ENCODE assay signal across 9 cellular contexts in the genomic region with DNA sequence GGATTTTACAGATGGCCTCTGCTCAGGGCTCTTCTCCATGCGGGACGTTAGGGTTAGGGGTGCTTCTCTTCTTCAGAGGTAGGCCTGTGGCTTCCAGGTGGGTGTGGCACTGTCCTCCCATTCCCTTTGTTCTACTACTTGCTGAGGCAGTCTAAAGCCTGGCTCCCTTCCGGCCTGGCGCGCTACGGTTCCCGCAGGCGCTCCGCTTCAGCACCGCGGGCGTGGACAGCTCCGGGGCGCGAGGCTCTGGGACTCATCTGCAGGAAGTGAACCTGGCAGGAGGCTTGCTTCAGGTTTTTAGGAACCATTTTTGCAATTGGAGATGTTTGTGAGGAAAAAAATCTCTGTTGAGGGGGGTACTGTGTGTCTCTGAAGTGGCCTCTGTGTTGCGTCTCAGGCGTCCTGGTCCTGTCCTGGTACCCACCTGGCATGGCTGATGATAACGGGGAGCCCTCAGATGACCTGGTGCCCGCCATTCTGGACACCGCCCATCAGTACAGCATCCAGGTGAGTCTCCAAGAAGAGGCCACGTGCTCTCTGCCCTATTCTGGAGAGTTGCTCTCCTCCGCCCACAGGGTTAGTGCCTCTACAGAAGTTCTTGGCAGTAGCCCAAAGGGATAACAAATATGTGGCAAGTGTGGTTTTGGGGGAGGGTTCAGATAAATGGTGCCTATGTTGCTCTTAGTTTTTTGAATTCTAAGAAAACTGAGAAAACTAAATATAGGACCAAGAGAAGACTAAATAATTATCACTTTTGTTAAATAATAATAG. TPM values are rescaled to one million over a fixed set of nuclear protein-coding genes. Genes with fewer than 3 reads are reported as not detected.
DNase-seq lines count a peak whose midpoint lies in the region; ATAC-seq, FAIRE-seq and TF ChIP-seq lines count a peak whose summit lies in the region.
"Had no signal": no experiment of that assay in that cellular context is flagged by ENCODE, and none has a peak within 500 bp of the region (broad histone marks: within the 10 kb centered on the region; RNA-seq: fewer than 3 reads in every experiment).

No MANE protein-coding gene starts in this region.

- peak overlapping the region; percentile 90 for H3K4me2 ChIP-seq in SU-DHL-6 (ENCODE audit: low read depth, low read length, poor library complexity, severe bottlenecking)

- H3K9ac ChIP-seq in SU-DHL-6 (ENCODE audit: low read length): peak overlapping the region; percentile 86
- H3K9ac ChIP-seq in liver (ENCODE audit: low read depth in 1 of 2, low read length in 2 of 2): no peak overlapping the region

- ATAC-seq in thoracic aorta (ENCODE audit: insufficient number of reproducible peaks, low FRiP score, low read depth) (no peak), GM21825 (IDR thresholded peaks at IDR 0.05; ENCODE audit: unreplicated experiment) (no peak)

- 32% methylated on average over 22 of the region's 22 CpGs for WGBS in liver

- H2AFZ ChIP-seq in SU-DHL-6 (ENCODE audit: low read depth, low read length, severe bottlenecking): no peak overlapping the region

- peaks cover 6% of the 10 kb centered on the region for H3K79me2 ChIP-seq in SU-DHL-6 (ENCODE audit: insufficient read depth, low read length)

- H3K4me3 ChIP-seq in SU-DHL-6 (ENCODE audit: insufficient read depth, low read length, poor library complexity, severe bottlenecking) (peak overlapping the region; percentile 76), bronchial epithelial cell (ENCODE audit: low read depth, low read length) (no peak overlapping the region), liver (ENCODE audit: low read depth in 1 of 3, low read length in 3 of 3) (peak overlapping the region in 1 of 3 donors; percentile 5), thoracic aorta (peak overlapping the region; percentile 78)

- peaks cover 7 to 21% (median 9%) of the 10 kb centered on the region in 4 donors for H3K4me1 ChIP-seq in liver (ENCODE audit: control insufficient read depth in 4 of 4, insufficient read depth in 4 of 4, low read length in 3 of 4)
- peaks cover 8 to 16% of the 10 kb centered on the region in 2 donors for H3K4me1 ChIP-seq in thoracic aorta (ENCODE audit: control insufficient read depth in 1 of 2, low read depth in 2 of 2)

- DNase-seq in activated T-cell treated with anti-CD3 and anti-CD28 coated beads for 1 hour (ENCODE audit: low read depth) (peak; percentile 21), activated T-cell treated with anti-CD3 and anti-CD28 coated beads for 4 hours (no peak), bronchial epithelial cell (ENCODE audit: low read depth) (peak; percentile 39), thoracic aorta (ENCODE audit: low spot score) (no peak), KG1 (lab: John Stamatoyannopoulos, UW) (no peak)

- no peaks in the 10 kb centered on the region for H3K36me3 ChIP-seq in SU-DHL-6 (ENCODE audit: low read length)
- H3K36me3 ChIP-seq in bronchial epithelial cell (ENCODE audit: control insufficient read depth, insufficient read depth, low read length): no peaks in the 10 kb centered on the region
- peaks cover 0 to 16% (median 7%) of the 10 kb centered on the region in 4 donors for H3K36me3 ChIP-seq in liver (ENCODE audit: control insufficient read depth in 4 of 4, insufficient read depth in 3 of 4, low read depth in 1 of 4, low read length in 3 of 4)
- peaks cover 2% of the 10 kb centered on the region for H3K36me3 ChIP-seq in thoracic aorta

- TF ChIP-seq CTCF in SU-DHL-6 (IDR thresholded peaks at IDR 0.05; ENCODE audit: insufficient read depth, low read length, poor library complexity, severe bottlenecking) (no peak), bronchial epithelial cell (IDR thresholded peaks at IDR 0.05; ENCODE audit: insufficient read depth, low read length, severe bottlenecking) (no peak), liver (IDR thresholded peaks at IDR 0.05; ENCODE audit: low read depth, low read length, missing input control) (no peak), thoracic aorta (IDR thresholded peaks at IDR 0.05) (no peak)

- peaks cover 1% of the 10 kb centered on the region; the same call in 1 of the 2 replicates for H3F3A ChIP-seq in SU-DHL-6 (ENCODE audit: insufficient read depth)

- FAIRE-seq in bronchial epithelial cell (lab: Jason Lieb, UNC): no peak
- FAIRE-seq: G401.6 had no signal

- no peaks in the 10 kb centered on the region for H3K9me2 ChIP-seq in SU-DHL-6 (replicated peaks; ENCODE audit: insufficient read depth, low read length)

- H3K9me3 ChIP-seq in SU-DHL-6 (ENCODE audit: insufficient read depth, low read length) (no peaks in the 10 kb centered on the region), liver (ENCODE audit: control insufficient read depth in 4 of 4, low read length in 3 of 4) (no peaks in the 10 kb centered on the region), thoracic aorta (no peaks in the 10 kb centered on the region)

- no peaks in the 10 kb centered on the region for H3K27me3 ChIP-seq in SU-DHL-6 (ENCODE audit: low read length)
- H3K27me3 ChIP-seq in bronchial epithelial cell (ENCODE audit: control insufficient read depth, insufficient read depth, low read length): peaks cover under 1% of the 10 kb centered on the region
- no peaks in the 10 kb centered on the region for H3K27me3 ChIP-seq in liver (ENCODE audit: control insufficient read depth in 4 of 4, insufficient read depth in 4 of 4, low read length in 3 of 4)
- H3K27me3 ChIP-seq in thoracic aorta (replicated peaks; ENCODE audit: insufficient read depth): no peaks in the 10 kb centered on the region

- H3K27ac ChIP-seq in SU-DHL-6 (ENCODE audit: low read depth, low read length): no peak overlapping the region
- no peak overlapping the region for H3K27ac ChIP-seq in liver (ENCODE audit: low read depth in 1 of 2, low read length in 2 of 2)
- no peak overlapping the region for H3K27ac ChIP-seq in thoracic aorta

- no peaks in the 10 kb centered on the region for H4K20me1 ChIP-seq in SU-DHL-6 (ENCODE audit: low read depth, low read length)

- TF ChIP-seq RAD21 in liver (IDR thresholded peaks at IDR 0.05): no peak

TF ChIP-seq in liver, 16 proteins besides CTCF, POLR2A, EP300 and RAD21:
- no peak for TF ChIP-seq NR2F2 (IDR thresholded peaks at IDR 0.05)
- peak in 1 of 2 donors; percentile 33 for TF ChIP-seq GABPA (IDR thresholded peaks at IDR 0.05 in 1 of 2, conservative IDR thresholded peaks at IDR 0.05 in 1 of 2)
- TF ChIP-seq, protein P1, sequence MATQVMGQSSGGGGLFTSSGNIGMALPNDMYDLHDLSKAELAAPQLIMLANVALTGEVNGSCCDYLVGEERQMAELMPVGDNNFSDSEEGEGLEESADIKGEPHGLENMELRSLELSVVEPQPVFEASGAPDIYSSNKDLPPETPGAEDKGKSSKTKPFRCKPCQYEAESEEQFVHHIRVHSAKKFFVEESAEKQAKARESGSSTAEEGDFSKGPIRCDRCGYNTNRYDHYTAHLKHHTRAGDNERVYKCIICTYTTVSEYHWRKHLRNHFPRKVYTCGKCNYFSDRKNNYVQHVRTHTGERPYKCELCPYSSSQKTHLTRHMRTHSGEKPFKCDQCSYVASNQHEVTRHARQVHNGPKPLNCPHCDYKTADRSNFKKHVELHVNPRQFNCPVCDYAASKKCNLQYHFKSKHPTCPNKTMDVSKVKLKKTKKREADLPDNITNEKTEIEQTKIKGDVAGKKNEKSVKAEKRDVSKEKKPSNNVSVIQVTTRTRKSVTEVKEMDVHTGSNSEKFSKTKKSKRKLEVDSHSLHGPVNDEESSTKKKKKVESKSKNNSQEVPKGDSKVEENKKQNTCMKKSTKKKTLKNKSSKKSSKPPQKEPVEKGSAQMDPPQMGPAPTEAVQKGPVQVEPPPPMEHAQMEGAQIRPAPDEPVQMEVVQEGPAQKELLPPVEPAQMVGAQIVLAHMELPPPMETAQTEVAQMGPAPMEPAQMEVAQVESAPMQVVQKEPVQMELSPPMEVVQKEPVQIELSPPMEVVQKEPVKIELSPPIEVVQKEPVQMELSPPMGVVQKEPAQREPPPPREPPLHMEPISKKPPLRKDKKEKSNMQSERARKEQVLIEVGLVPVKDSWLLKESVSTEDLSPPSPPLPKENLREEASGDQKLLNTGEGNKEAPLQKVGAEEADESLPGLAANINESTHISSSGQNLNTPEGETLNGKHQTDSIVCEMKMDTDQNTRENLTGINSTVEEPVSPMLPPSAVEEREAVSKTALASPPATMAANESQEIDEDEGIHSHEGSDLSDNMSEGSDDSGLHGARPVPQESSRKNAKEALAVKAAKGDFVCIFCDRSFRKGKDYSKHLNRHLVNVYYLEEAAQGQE (IDR thresholded peaks at IDR 0.05): peak; percentile 100

RNA-seq across cellular contexts. Expression of a gene that starts 1.9 kb away (rescaled TPM):
- 0.26 TPM in 2 replicates for total RNA-seq in bronchial epithelial cell
- 1 to 10 TPM; 1.0 to 1.8 TPM for total RNA-seq in liver
- polyA plus RNA-seq in liver: 1 to 10 TPM in 1 of 2 donors, under 1 TPM in 1; 0.96 to 6.2 TPM
- 1 to 10 TPM; 1.8 TPM for total RNA-seq in thoracic aorta

RNA-seq across cellular contexts. Expression of a gene that starts 12.1 kb away (rescaled TPM):
- 18.8 and 26.1 TPM in 2 replicates for total RNA-seq in bronchial epithelial cell
- 10 to 100 TPM in 1 of 2 donors, 1 to 10 TPM in 1; 4.5 to 12.5 TPM for total RNA-seq in liver
- 10 to 100 TPM; 24.0 to 45.1 TPM for polyA plus RNA-seq in liver
- 10 to 100 TPM; 33.9 to 96.0 TPM for total RNA-seq in thoracic aorta

RNA-seq across cellular contexts. Expression of a gene that starts 12.5 kb away (rescaled TPM):
- total RNA-seq in bronchial epithelial cell: 25.6 and 47.9 TPM in 2 replicates
- total RNA-seq in liver: 1 to 10 TPM; 9.3 to 9.4 TPM
- polyA plus RNA-seq in liver: 1 to 10 TPM; 4.4 to 9.8 TPM
- total RNA-seq in thoracic aorta: 1 to 10 TPM; 8.7 to 9.7 TPM

RNA-seq across cellular contexts. Expression of a gene that starts 30.6 kb away (rescaled TPM):
- 0.13 and 0.26 TPM in 2 replicates for total RNA-seq in bronchial epithelial cell
- under 1 TPM; under 0.01 to 0.09 TPM for total RNA-seq in liver
- polyA plus RNA-seq in liver: under 1 TPM in 1 of 2 donors, not detected in 1; 0.03 TPM
- not detected for total RNA-seq in thoracic aorta

Comparison
In these comparisons a context has a peak if more than half of its experiments do, and no peak if none do; other contexts are left out.
1. DNase-seq: peak in activated T-cell treated with anti-CD3 and anti-CD28 coated beads for 1 hour (single experiment) and bronchial epithelial cell (single experiment); none in activated T-cell treated with anti-CD3 and anti-CD28 coated beads for 4 hours (single experiment), thoracic aorta (single experiment) and KG1 (single experiment).